In genomic region chr1:27374687-27375086, GRCh38 we compare ENCODE assay signal across 1 cellular context.
TF ChIP-seq lines count a peak whose summit lies in the region.

FCN3 (minus strand) TSS chr1:27374824; CDS start chr1:27374818, 6 bp downstream.

TF ChIP-seq in IMR-90, 13 proteins besides CTCF, POLR2A, EP300 and RAD21:
- no peak for TF ChIP-seq CEBPB (IDR thresholded peaks at IDR 0.05; ENCODE audit: low read depth, low read length)
- no peak for TF ChIP-seq CHD1 (IDR thresholded peaks at IDR 0.05; ENCODE audit: low read depth, low read length)
- TF ChIP-seq ELK1 (IDR thresholded peaks at IDR 0.05; ENCODE audit: borderline replicate concordance, low read depth, low read length) = no peak
- TF ChIP-seq MAFK (IDR thresholded peaks at IDR 0.05; ENCODE audit: low read depth, low read length) = no peak
- TF ChIP-seq RCOR1 (IDR thresholded peaks at IDR 0.05; ENCODE audit: insufficient replicate concordance, low read length) = no peak
- no peak for TF ChIP-seq MAZ (IDR thresholded peaks at IDR 0.05; ENCODE audit: borderline replicate concordance, low read depth, low read length)
- TF ChIP-seq FOS (IDR thresholded peaks at IDR 0.05; ENCODE audit: low read depth, low read length) = no peak
- no peak for TF ChIP-seq NFE2L2 (IDR thresholded peaks at IDR 0.05; ENCODE audit: low read depth, low read length)
- no peak for TF ChIP-seq RFX5 (IDR thresholded peaks at IDR 0.05; ENCODE audit: low read depth, low read length)
- no peak for TF ChIP-seq SMC3 (IDR thresholded peaks at IDR 0.05; ENCODE audit: low read depth, low read length)
- no peak for TF ChIP-seq BHLHE40 (IDR thresholded peaks at IDR 0.05; ENCODE audit: low read depth, low read length)
- no peak for TF ChIP-seq MXI1 (IDR thresholded peaks at IDR 0.05; ENCODE audit: borderline replicate concordance, low read depth, low read length)
- no peak for TF ChIP-seq USF2 (IDR thresholded peaks at IDR 0.05; ENCODE audit: low read depth, low read length)
